In genomic region chr6:45423901-45424627, GRCh38 we compare ENCODE assay signal across 8 cellular contexts. TPM values are rescaled to one million over a fixed set of nuclear protein-coding genes. Genes with fewer than 3 reads are reported as not detected.
DNase-seq lines count a peak whose midpoint lies in the region; ATAC-seq, FAIRE-seq and TF ChIP-seq lines count a peak whose summit lies in the region.

No MANE protein-coding gene starts in this region.

- peak overlapping the region; percentile 98 for H4K8ac ChIP-seq in mesenchymal stem cell (ENCODE audit: low read length)

- H3K4me3 ChIP-seq in BLaER1 (peak overlapping the region; percentile 66; the same call in 1 of the 2 replicates), choroid plexus epithelial cell (ENCODE audit: low read depth, low read length) (peak overlapping the region; percentile 95), mesenchymal stem cell (ENCODE audit: insufficient read depth in 1 of 2, low read depth in 1 of 2, low read length in 2 of 2) (peak overlapping the region; percentile 78 to 93), thoracic aorta (peak overlapping the region; percentile 74)

- H2AK5ac ChIP-seq in mesenchymal stem cell (ENCODE audit: low read length, severe bottlenecking): peak overlapping the region; percentile 95

- TF ChIP-seq CTCF in choroid plexus epithelial cell (conservative IDR thresholded peaks at IDR 0.05; ENCODE audit: low read depth, low read length) (no peak), thoracic aorta (IDR thresholded peaks at IDR 0.05) (no peak)

- H3K4me2 ChIP-seq in BLaER1: peak overlapping the region; percentile 95
- H3K4me2 ChIP-seq in mesenchymal stem cell (ENCODE audit: low read length, poor library complexity, severe bottlenecking): peak overlapping the region; percentile 94

- H3K14ac ChIP-seq in mesenchymal stem cell (ENCODE audit: low read length in 2 of 2): peak overlapping the region; percentile 76 to 99

- DNase-seq in NCI-H69 (lab: John Stamatoyannopoulos, UW) (peak; percentile 4), choroid plexus epithelial cell (ENCODE audit: low read depth) (peak; percentile 55), mesenchymal stem cell (peak; percentile 57), thoracic aorta (ENCODE audit: low spot score) (no peak), H54 (ENCODE audit: insufficient read length, low spot score) (no peak), Ammon's horn (ENCODE audit: low spot score) (no peak)

- H3K4ac ChIP-seq in mesenchymal stem cell (ENCODE audit: low read depth in 1 of 2, low read length in 2 of 2): peak overlapping the region; percentile 98 to 99

- H3K36me3 ChIP-seq in BLaER1: no peaks in the 10 kb centered on the region
- H3K36me3 ChIP-seq in mesenchymal stem cell (ENCODE audit: control insufficient read depth in 1 of 2, insufficient read depth in 2 of 2, low read depth in 1 of 2, low read length in 2 of 2): no peaks in the 10 kb centered on the region
- no peaks in the 10 kb centered on the region for H3K36me3 ChIP-seq in thoracic aorta

- peaks cover 87% of the 10 kb centered on the region for H3K27me3 ChIP-seq in BLaER1
- peaks cover 0 to 6% of the 10 kb centered on the region in 2 experiments for H3K27me3 ChIP-seq in mesenchymal stem cell (ENCODE audit: control insufficient read depth in 1 of 2, insufficient read depth in 1 of 2, low read length in 2 of 2)
- H3K27me3 ChIP-seq in thoracic aorta (replicated peaks; ENCODE audit: insufficient read depth): peaks cover 20% of the 10 kb centered on the region

- H3K9ac ChIP-seq in BLaER1 (no peak overlapping the region), mesenchymal stem cell (ENCODE audit: low read length) (peak overlapping the region; percentile 89)

- peak overlapping the region; percentile 99 for H2BK12ac ChIP-seq in mesenchymal stem cell (ENCODE audit: low read length in 2 of 2)

- H3K27ac ChIP-seq in BLaER1 (no peak overlapping the region), mesenchymal stem cell (ENCODE audit: low read length, poor library complexity, severe bottlenecking) (peak overlapping the region; percentile 56), thoracic aorta (peak overlapping the region; percentile 15 to 54)

- H3K4me1 ChIP-seq in BLaER1 (peaks cover 25% of the 10 kb centered on the region), mesenchymal stem cell (ENCODE audit: control insufficient read depth, insufficient read depth, low read depth, low read length) (peaks cover 6% of the 10 kb centered on the region), thoracic aorta (ENCODE audit: control insufficient read depth in 1 of 2, low read depth in 2 of 2) (peaks cover 6 to 30% of the 10 kb centered on the region in 2 donors)

- ATAC-seq in thoracic aorta (ENCODE audit: insufficient number of reproducible peaks, low FRiP score, low read depth) (no peak), HG03135 (IDR thresholded peaks at IDR 0.05; ENCODE audit: unreplicated experiment) (no peak)

- no peak overlapping the region for H2BK15ac ChIP-seq in mesenchymal stem cell (ENCODE audit: low read depth, poor library complexity, severe bottlenecking)

- peak overlapping the region; percentile 67 to 97 for H3K23ac ChIP-seq in mesenchymal stem cell (ENCODE audit: low read length in 2 of 2)

- FAIRE-seq in H54 (lab: Jason Lieb, UNC): no peak

- H2BK5ac ChIP-seq in mesenchymal stem cell (ENCODE audit: low read depth, low read length, poor library complexity, severe bottlenecking): peak overlapping the region; percentile 96

- H2BK120ac ChIP-seq in mesenchymal stem cell (ENCODE audit: low read depth, low read length): peak overlapping the region; percentile 99

- H3K9me3 ChIP-seq in BLaER1 (no peaks in the 10 kb centered on the region), mesenchymal stem cell (ENCODE audit: control insufficient read depth, low read length) (no peaks in the 10 kb centered on the region), thoracic aorta (no peaks in the 10 kb centered on the region)

- no peak for TF ChIP-seq POLR2A in H54 (IDR thresholded peaks at IDR 0.05; ENCODE audit: low read depth, low read length)

- H4K20me1 ChIP-seq in BLaER1: peaks cover 61% of the 10 kb centered on the region

- H3K79me1 ChIP-seq in mesenchymal stem cell (replicated peaks; ENCODE audit: low read length, poor library complexity, severe bottlenecking): peaks cover 2% of the 10 kb centered on the region

- no peak overlapping the region for H2AFZ ChIP-seq in mesenchymal stem cell (ENCODE audit: low read depth, low read length)

- 9% methylated on average over 25 of the region's 30 CpGs for WGBS in mesenchymal stem cell

- peak overlapping the region; percentile 99 to 100 for H3K18ac ChIP-seq in mesenchymal stem cell (ENCODE audit: low read depth in 1 of 2, low read length in 2 of 2)

- peak overlapping the region; percentile 98 for H4K91ac ChIP-seq in mesenchymal stem cell (ENCODE audit: low read length)

RNA-seq across cellular contexts. Expression of gene SUPT3H, which starts 46.3 kb away (rescaled TPM):
- polyA plus RNA-seq in mesenchymal stem cell (2013, experiment 1 of 2): 12.2 TPM
- polyA plus RNA-seq in mesenchymal stem cell (2013, experiment 2 of 2): 11.4 TPM
- 1 to 10 TPM; 5.3 to 6.6 TPM for total RNA-seq in thoracic aorta

Comparison
In these comparisons a context has a peak if more than half of its experiments do, and no peak if none do; other contexts are left out.
1. DNase-seq: peak in NCI-H69 (single experiment), choroid plexus epithelial cell (single experiment) and mesenchymal stem cell (single experiment); none in thoracic aorta (single experiment), H54 (single experiment) and Ammon's horn (single experiment).
2. Peak in every context shown above with its lines, with median percentiles within 50 percentile points of each other: H3K4me3 ChIP-seq.